2 cellular contexts compared by ENCODE assay signal in the genomic region with DNA sequence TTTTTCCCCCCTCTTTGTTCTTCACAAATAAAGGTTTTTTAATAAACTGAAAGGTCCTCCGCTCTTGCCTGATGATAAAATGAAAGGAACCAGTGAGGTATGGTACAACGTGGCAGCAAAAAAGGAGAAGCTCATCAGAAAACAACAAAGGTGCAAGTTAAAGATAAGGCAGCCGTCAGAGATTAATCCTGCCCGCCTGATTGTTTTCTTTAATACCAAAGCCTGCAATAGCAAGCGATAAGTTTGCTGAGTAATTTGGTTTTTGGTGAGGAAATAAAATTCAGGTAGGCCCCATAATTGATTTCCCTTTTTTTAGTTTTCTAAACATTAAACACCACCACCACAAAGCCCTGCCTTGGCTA.
TF ChIP-seq lines count a peak whose summit lies in the region.

No MANE protein-coding gene starts in this region.

TF ChIP-seq in GM23338, 12 proteins besides CTCF, POLR2A, EP300 and RAD21 (continued from another document):
- TF ChIP-seq, protein P1, sequence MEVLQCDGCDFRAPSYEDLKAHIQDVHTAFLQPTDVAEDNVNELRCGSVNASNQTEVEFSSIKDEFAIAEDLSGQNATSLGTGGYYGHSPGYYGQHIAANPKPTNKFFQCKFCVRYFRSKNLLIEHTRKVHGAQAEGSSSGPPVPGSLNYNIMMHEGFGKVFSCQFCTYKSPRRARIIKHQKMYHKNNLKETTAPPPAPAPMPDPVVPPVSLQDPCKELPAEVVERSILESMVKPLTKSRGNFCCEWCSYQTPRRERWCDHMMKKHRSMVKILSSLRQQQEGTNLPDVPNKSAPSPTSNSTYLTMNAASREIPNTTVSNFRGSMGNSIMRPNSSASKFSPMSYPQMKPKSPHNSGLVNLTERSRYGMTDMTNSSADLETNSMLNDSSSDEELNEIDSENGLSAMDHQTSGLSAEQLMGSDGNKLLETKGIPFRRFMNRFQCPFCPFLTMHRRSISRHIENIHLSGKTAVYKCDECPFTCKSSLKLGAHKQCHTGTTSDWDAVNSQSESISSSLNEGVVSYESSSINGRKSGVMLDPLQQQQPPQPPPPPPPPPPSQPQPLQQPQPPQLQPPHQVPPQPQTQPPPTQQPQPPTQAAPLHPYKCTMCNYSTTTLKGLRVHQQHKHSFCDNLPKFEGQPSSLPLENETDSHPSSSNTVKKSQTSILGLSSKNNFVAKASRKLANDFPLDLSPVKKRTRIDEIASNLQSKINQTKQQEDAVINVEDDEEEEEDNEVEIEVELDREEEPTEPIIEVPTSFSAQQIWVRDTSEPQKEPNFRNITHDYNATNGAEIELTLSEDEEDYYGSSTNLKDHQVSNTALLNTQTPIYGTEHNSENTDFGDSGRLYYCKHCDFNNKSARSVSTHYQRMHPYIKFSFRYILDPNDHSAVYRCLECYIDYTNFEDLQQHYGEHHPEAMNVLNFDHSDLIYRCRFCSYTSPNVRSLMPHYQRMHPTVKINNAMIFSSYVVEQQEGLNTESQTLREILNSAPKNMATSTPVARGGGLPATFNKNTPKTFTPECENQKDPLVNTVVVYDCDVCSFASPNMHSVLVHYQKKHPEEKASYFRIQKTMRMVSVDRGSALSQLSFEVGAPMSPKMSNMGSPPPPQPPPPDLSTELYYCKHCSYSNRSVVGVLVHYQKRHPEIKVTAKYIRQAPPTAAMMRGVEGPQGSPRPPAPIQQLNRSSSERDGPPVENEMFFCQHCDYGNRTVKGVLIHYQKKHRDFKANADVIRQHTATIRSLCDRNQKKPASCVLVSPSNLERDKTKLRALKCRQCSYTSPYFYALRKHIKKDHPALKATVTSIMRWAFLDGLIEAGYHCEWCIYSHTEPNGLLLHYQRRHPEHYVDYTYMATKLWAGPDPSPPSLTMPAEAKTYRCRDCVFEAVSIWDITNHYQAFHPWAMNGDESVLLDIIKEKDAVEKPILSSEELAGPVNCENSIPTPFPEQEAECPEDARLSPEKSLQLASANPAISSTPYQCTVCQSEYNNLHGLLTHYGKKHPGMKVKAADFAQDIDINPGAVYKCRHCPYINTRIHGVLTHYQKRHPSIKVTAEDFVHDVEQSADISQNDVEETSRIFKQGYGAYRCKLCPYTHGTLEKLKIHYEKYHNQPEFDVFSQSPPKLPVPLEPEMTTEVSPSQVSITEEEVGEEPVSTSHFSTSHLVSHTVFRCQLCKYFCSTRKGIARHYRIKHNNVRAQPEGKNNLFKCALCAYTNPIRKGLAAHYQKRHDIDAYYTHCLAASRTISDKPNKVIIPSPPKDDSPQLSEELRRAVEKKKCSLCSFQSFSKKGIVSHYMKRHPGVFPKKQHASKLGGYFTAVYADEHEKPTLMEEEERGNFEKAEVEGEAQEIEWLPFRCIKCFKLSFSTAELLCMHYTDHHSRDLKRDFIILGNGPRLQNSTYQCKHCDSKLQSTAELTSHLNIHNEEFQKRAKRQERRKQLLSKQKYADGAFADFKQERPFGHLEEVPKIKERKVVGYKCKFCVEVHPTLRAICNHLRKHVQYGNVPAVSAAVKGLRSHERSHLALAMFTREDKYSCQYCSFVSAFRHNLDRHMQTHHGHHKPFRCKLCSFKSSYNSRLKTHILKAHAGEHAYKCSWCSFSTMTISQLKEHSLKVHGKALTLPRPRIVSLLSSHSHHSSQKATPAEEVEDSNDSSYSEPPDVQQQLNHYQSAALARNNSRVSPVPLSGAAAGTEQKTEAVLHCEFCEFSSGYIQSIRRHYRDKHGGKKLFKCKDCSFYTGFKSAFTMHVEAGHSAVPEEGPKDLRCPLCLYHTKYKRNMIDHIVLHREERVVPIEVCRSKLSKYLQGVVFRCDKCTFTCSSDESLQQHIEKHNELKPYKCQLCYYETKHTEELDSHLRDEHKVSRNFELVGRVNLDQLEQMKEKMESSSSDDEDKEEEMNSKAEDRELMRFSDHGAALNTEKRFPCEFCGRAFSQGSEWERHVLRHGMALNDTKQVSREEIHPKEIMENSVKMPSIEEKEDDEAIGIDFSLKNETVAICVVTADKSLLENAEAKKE (CRISPR knock-in tag; IDR thresholded peaks at IDR 0.05): no peak

TF ChIP-seq in K562, 482 proteins besides CTCF, POLR2A, EP300 and RAD21 (continues in another document):
- TF ChIP-seq, protein P2, sequence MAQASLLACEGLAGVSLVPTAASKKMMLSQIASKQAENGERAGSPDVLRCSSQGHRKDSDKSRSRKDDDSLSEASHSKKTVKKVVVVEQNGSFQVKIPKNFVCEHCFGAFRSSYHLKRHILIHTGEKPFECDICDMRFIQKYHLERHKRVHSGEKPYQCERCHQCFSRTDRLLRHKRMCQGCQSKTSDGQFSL (CRISPR knock-in tag; IDR thresholded peaks at IDR 0.05): peak; percentile 26
- TF ChIP-seq, protein P2 (tag; IDR thresholded peaks at IDR 0.05): peak in 1 of 2 experiments; percentile 23; a peak in 1 of 4 replicates
- peak; percentile 14; the same call in 1 of the 2 replicates for TF ChIP-seq NCOA1 (IDR thresholded peaks at IDR 0.05; ENCODE audit: low read depth)
- TF ChIP-seq MTA2 (IDR thresholded peaks at IDR 0.05; ENCODE audit: low read depth): peak; percentile 84
- no peak for TF ChIP-seq NUFIP1 (IDR thresholded peaks at IDR 0.05; ENCODE audit: partially characterized antibody)
- peak; percentile 18; the same call in 1 of the 2 replicates for TF ChIP-seq MAFF (IDR thresholded peaks at IDR 0.05; ENCODE audit: low read length)
- TF ChIP-seq TRIM24 (IDR thresholded peaks at IDR 0.05): peak; percentile 70 to 75; a peak in 3 of 4 replicates
- TF ChIP-seq SPI1 (IDR thresholded peaks at IDR 0.05; ENCODE audit: borderline replicate concordance, low read depth, low read length): peak; percentile 70
- no peak for TF ChIP-seq ZNF589 (CRISPR knock-in tag; IDR thresholded peaks at IDR 0.05; ENCODE audit: low read depth)
- TF ChIP-seq KLF16 (IDR thresholded peaks at IDR 0.05): peak; percentile 80; the same call in 1 of the 2 replicates
- no peak for TF ChIP-seq ZZZ3 (IDR thresholded peaks at IDR 0.05)
- TF ChIP-seq, protein P3, sequence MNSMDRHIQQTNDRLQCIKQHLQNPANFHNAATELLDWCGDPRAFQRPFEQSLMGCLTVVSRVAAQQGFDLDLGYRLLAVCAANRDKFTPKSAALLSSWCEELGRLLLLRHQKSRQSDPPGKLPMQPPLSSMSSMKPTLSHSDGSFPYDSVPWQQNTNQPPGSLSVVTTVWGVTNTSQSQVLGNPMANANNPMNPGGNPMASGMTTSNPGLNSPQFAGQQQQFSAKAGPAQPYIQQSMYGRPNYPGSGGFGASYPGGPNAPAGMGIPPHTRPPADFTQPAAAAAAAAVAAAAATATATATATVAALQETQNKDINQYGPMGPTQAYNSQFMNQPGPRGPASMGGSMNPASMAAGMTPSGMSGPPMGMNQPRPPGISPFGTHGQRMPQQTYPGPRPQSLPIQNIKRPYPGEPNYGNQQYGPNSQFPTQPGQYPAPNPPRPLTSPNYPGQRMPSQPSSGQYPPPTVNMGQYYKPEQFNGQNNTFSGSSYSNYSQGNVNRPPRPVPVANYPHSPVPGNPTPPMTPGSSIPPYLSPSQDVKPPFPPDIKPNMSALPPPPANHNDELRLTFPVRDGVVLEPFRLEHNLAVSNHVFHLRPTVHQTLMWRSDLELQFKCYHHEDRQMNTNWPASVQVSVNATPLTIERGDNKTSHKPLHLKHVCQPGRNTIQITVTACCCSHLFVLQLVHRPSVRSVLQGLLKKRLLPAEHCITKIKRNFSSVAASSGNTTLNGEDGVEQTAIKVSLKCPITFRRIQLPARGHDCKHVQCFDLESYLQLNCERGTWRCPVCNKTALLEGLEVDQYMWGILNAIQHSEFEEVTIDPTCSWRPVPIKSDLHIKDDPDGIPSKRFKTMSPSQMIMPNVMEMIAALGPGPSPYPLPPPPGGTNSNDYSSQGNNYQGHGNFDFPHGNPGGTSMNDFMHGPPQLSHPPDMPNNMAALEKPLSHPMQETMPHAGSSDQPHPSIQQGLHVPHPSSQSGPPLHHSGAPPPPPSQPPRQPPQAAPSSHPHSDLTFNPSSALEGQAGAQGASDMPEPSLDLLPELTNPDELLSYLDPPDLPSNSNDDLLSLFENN (IDR thresholded peaks at IDR 0.05; ENCODE audit: low read depth in 2 of 2, low read length in 2 of 2): peak in 1 of 2 experiments; percentile 61; a peak in 1 of 4 replicates
- peak; percentile 72 for TF ChIP-seq NCOR1 (IDR thresholded peaks at IDR 0.05)
- TF ChIP-seq ZEB2 (IDR thresholded peaks at IDR 0.05): peak; percentile 81
- peak; percentile 55; the same call in 1 of the 2 replicates for TF ChIP-seq POLR2AphosphoS5 (IDR thresholded peaks at IDR 0.05; ENCODE audit: control insufficient read depth, insufficient read depth, low read depth, low read length)
- TF ChIP-seq ZNF197 (CRISPR knock-in tag; IDR thresholded peaks at IDR 0.05; ENCODE audit: low read depth): 0 out of 2 replicates have a peak, but pooled peaks have one; percentile 38
- TF ChIP-seq ZNF766 (CRISPR knock-in tag; conservative IDR thresholded peaks at IDR 0.05): peak; percentile 79
- TF ChIP-seq CBFA2T3 (IDR thresholded peaks at IDR 0.05): peak; percentile 84
- TF ChIP-seq MAFK (IDR thresholded peaks at IDR 0.05; ENCODE audit: low read length): peak; percentile 34; the same call in 1 of the 2 replicates
- TF ChIP-seq SMARCC2 (IDR thresholded peaks at IDR 0.05; ENCODE audit: low read depth): peak; percentile 55; the same call in 1 of the 2 replicates
- TF ChIP-seq LEF1 (IDR thresholded peaks at IDR 0.05): peak; percentile 88; the same call in 1 of the 2 replicates
- peak; percentile 49 for TF ChIP-seq MEIS2 (IDR thresholded peaks at IDR 0.05; ENCODE audit: partially characterized antibody)
- peak; percentile 34 for TF ChIP-seq JUND (IDR thresholded peaks at IDR 0.05; ENCODE audit: borderline replicate concordance, low read depth, low read length)
- peak; percentile 34; the same call in 1 of the 3 replicates for TF ChIP-seq JUND (tag; IDR thresholded peaks at IDR 0.05; ENCODE audit: borderline replicate concordance, low read depth, low read length)
- TF ChIP-seq SLC30A9 (CRISPR knock-in tag; IDR thresholded peaks at IDR 0.05): no peak
- TF ChIP-seq NONO (IDR thresholded peaks at IDR 0.05; ENCODE audit: low read depth in 2 of 2, low read length in 1 of 2): no peak; a peak in 1 of 4 replicates
- TF ChIP-seq ARID1B (IDR thresholded peaks at IDR 0.05): peak; percentile 93
- TF ChIP-seq, protein P4, sequence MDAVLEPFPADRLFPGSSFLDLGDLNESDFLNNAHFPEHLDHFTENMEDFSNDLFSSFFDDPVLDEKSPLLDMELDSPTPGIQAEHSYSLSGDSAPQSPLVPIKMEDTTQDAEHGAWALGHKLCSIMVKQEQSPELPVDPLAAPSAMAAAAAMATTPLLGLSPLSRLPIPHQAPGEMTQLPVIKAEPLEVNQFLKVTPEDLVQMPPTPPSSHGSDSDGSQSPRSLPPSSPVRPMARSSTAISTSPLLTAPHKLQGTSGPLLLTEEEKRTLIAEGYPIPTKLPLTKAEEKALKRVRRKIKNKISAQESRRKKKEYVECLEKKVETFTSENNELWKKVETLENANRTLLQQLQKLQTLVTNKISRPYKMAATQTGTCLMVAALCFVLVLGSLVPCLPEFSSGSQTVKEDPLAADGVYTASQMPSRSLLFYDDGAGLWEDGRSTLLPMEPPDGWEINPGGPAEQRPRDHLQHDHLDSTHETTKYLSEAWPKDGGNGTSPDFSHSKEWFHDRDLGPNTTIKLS (IDR thresholded peaks at IDR 0.05; ENCODE audit: borderline replicate concordance, low read depth): peak; percentile 93
- TF ChIP-seq FOXM1 (IDR thresholded peaks at IDR 0.05; ENCODE audit: low read depth): peak; percentile 75; the same call in 1 of the 2 replicates
- TF ChIP-seq FOXM1 (CRISPR knock-in tag; IDR thresholded peaks at IDR 0.05; ENCODE audit: low read depth): no peak
- TF ChIP-seq, protein P5, sequence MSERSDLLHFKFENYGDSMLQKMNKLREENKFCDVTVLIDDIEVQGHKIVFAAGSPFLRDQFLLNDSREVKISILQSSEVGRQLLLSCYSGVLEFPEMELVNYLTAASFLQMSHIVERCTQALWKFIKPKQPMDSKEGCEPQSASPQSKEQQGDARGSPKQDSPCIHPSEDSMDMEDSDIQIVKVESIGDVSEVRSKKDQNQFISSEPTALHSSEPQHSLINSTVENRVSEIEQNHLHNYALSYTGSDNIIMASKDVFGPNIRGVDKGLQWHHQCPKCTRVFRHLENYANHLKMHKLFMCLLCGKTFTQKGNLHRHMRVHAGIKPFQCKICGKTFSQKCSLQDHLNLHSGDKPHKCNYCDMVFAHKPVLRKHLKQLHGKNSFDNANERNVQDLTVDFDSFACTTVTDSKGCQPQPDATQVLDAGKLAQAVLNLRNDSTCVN (CRISPR knock-in tag; IDR thresholded peaks at IDR 0.05): no peak
- TF ChIP-seq, protein P6, sequence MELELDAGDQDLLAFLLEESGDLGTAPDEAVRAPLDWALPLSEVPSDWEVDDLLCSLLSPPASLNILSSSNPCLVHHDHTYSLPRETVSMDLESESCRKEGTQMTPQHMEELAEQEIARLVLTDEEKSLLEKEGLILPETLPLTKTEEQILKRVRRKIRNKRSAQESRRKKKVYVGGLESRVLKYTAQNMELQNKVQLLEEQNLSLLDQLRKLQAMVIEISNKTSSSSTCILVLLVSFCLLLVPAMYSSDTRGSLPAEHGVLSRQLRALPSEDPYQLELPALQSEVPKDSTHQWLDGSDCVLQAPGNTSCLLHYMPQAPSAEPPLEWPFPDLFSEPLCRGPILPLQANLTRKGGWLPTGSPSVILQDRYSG (tag; conservative IDR thresholded peaks at IDR 0.05; ENCODE audit: low read depth): peak; percentile 56; the same call in 1 of the 2 replicates
- peak; percentile 85 for TF ChIP-seq PML (IDR thresholded peaks at IDR 0.05; ENCODE audit: low read length)
- TF ChIP-seq ATF7 (IDR thresholded peaks at IDR 0.05): peak; percentile 47; the same call in 1 of the 2 replicates
- TF ChIP-seq, protein P7, sequence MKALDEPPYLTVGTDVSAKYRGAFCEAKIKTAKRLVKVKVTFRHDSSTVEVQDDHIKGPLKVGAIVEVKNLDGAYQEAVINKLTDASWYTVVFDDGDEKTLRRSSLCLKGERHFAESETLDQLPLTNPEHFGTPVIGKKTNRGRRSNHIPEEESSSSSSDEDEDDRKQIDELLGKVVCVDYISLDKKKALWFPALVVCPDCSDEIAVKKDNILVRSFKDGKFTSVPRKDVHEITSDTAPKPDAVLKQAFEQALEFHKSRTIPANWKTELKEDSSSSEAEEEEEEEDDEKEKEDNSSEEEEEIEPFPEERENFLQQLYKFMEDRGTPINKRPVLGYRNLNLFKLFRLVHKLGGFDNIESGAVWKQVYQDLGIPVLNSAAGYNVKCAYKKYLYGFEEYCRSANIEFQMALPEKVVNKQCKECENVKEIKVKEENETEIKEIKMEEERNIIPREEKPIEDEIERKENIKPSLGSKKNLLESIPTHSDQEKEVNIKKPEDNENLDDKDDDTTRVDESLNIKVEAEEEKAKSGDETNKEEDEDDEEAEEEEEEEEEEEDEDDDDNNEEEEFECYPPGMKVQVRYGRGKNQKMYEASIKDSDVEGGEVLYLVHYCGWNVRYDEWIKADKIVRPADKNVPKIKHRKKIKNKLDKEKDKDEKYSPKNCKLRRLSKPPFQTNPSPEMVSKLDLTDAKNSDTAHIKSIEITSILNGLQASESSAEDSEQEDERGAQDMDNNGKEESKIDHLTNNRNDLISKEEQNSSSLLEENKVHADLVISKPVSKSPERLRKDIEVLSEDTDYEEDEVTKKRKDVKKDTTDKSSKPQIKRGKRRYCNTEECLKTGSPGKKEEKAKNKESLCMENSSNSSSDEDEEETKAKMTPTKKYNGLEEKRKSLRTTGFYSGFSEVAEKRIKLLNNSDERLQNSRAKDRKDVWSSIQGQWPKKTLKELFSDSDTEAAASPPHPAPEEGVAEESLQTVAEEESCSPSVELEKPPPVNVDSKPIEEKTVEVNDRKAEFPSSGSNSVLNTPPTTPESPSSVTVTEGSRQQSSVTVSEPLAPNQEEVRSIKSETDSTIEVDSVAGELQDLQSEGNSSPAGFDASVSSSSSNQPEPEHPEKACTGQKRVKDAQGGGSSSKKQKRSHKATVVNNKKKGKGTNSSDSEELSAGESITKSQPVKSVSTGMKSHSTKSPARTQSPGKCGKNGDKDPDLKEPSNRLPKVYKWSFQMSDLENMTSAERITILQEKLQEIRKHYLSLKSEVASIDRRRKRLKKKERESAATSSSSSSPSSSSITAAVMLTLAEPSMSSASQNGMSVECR (CRISPR knock-in tag; IDR thresholded peaks at IDR 0.05): no peak
